Comparison of ENCODE assay signal across 1 cellular context in the genomic region with DNA sequence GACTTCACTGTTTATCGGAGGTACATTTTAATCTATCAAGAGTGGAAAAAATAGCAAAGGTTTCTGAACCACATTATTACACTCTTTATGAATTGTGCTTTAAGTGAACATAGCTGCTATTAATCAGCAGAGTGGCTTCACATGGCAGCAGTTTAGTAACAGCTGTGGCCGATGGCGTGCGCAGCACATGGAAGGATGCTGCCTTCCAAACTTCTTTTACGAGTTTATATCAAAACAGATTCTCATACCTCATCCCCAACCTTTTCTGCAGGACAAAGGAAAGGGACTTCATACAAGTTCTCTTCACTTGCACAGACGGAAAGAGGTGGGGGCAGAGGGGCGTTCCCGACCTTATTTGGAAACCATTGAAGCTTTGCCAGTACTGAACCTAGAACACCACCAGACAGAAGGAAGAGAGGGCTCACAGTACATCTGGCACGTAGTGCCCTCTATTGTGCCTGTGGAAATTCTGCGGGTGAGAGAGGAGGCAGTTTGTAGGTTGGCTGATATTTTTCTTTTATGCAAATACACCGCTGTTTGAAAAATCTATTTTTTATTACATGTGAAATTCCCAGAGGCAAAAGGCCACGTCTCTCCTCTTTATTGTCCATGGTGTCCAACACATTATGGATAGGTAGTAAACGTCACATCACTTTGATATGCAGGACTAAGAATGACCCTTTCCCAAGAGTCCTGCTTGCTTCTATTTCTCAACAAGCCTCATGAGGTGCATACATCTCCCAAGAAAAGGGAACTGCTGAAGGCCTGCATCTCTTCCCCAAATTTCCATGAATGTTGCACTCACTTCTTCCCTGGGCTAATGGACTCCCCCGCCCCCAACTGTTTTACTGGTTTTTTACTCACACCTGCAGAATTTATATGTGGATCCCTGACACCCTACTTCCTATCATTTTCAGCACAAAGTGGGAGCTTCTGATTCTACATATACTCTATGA.
TF ChIP-seq lines count a peak whose summit lies in the region.

No MANE protein-coding gene starts in this region.

TF ChIP-seq in SK-N-SH treated with all-trans-retinoic acid at 6 μM for 48 hours, 23 proteins besides CTCF, POLR2A, EP300 and RAD21 (continued from another document):
- TF ChIP-seq, protein P1, sequence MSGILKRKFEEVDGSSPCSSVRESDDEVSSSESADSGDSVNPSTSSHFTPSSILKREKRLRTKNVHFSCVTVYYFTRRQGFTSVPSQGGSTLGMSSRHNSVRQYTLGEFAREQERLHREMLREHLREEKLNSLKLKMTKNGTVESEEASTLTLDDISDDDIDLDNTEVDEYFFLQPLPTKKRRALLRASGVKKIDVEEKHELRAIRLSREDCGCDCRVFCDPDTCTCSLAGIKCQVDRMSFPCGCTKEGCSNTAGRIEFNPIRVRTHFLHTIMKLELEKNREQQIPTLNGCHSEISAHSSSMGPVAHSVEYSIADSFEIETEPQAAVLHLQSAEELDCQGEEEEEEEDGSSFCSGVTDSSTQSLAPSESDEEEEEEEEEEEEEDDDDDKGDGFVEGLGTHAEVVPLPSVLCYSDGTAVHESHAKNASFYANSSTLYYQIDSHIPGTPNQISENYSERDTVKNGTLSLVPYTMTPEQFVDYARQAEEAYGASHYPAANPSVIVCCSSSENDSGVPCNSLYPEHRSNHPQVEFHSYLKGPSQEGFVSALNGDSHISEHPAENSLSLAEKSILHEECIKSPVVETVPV (CRISPR knock-in tag; IDR thresholded peaks at IDR 0.05), result no peak
- no peak for TF ChIP-seq ISL1 (CRISPR knock-in tag; IDR thresholded peaks at IDR 0.05)
- no peak for TF ChIP-seq ZFP3 (CRISPR knock-in tag; IDR thresholded peaks at IDR 0.05)
- no peak for TF ChIP-seq TOX (CRISPR knock-in tag; IDR thresholded peaks at IDR 0.05; ENCODE audit: borderline replicate concordance)
- TF ChIP-seq ESRRG (CRISPR knock-in tag; IDR thresholded peaks at IDR 0.05), result no peak
- TF ChIP-seq, protein P2, sequence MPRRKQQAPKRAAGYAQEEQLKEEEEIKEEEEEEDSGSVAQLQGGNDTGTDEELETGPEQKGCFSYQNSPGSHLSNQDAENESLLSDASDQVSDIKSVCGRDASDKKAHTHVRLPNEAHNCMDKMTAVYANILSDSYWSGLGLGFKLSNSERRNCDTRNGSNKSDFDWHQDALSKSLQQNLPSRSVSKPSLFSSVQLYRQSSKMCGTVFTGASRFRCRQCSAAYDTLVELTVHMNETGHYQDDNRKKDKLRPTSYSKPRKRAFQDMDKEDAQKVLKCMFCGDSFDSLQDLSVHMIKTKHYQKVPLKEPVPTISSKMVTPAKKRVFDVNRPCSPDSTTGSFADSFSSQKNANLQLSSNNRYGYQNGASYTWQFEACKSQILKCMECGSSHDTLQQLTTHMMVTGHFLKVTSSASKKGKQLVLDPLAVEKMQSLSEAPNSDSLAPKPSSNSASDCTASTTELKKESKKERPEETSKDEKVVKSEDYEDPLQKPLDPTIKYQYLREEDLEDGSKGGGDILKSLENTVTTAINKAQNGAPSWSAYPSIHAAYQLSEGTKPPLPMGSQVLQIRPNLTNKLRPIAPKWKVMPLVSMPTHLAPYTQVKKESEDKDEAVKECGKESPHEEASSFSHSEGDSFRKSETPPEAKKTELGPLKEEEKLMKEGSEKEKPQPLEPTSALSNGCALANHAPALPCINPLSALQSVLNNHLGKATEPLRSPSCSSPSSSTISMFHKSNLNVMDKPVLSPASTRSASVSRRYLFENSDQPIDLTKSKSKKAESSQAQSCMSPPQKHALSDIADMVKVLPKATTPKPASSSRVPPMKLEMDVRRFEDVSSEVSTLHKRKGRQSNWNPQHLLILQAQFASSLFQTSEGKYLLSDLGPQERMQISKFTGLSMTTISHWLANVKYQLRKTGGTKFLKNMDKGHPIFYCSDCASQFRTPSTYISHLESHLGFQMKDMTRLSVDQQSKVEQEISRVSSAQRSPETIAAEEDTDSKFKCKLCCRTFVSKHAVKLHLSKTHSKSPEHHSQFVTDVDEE (CRISPR knock-in tag; IDR thresholded peaks at IDR 0.05), result no peak
- TF ChIP-seq ZC3H10 (CRISPR knock-in tag; IDR thresholded peaks at IDR 0.05), result no peak
- TF ChIP-seq ZNF70 (CRISPR knock-in tag; IDR thresholded peaks at IDR 0.05), result no peak
- TF ChIP-seq BACH2 (CRISPR knock-in tag; IDR thresholded peaks at IDR 0.05; ENCODE audit: borderline replicate concordance), result no peak
- no peak for TF ChIP-seq ARNTL (CRISPR knock-in tag; IDR thresholded peaks at IDR 0.05; ENCODE audit: borderline replicate concordance, low read depth)
- TF ChIP-seq RARB (CRISPR knock-in tag; IDR thresholded peaks at IDR 0.05), result no peak
- TF ChIP-seq SNAI2 (CRISPR knock-in tag; IDR thresholded peaks at IDR 0.05), result no peak
- no peak for TF ChIP-seq ZNF8 (CRISPR knock-in tag; IDR thresholded peaks at IDR 0.05)
TF ChIP-seq in SK-N-SH treated with all-trans-retinoic acid at 6 μM for 48 hours: peak in this region for 0.
